In the genomic region with DNA sequence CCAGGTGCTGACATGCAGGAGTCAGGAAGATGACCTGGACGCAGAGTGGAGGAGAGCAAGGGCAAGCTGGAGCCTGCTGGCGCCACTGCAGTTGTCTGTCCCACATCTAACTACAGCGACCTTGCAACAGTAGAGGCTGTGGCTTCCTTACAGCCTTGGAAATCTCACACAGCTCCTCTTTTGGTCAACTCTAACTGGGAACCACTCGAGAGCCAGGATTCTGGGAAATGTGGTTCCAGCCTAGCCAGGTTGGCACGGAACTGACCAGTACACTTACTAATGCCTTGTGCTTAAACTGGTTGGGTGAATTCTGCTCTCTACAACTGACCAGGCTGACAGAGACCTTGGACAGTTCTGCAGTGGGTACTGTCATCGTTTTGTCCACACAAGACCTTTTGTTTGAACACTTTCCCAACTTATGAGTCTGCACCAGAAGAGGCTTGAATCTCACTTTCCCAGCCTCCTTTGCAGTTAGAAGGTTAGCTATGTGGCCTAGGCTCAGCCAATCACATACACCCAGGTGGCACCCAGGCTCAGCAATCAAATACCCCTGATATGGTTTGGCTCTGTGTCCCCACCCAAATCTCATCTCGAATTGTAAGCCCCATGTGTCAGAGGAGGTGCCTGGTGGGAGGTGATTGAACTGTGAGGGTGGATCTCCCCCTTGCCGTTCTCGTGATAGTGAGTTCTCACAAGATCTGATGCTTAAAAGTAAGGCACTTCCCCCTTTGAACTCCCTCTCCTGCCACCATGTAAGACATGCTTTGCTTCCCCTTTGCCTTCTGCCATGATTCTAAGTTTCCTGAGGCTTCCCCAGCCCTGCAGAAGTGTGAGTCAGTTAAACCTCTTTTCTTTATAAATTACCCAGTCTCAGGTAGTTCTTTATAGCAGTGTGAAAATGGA, we compare ENCODE assay signal across 2 cellular contexts.
A peak's percentile ranks its signal among the peaks of the same experiment; 100 is the strongest.
TF ChIP-seq lines count a peak whose summit lies in the region.

No MANE protein-coding gene starts in this region.

TF ChIP-seq in HepG2, 621 proteins besides CTCF, POLR2A, EP300 and RAD21 (continues in another document):
- TF ChIP-seq, protein P1, sequence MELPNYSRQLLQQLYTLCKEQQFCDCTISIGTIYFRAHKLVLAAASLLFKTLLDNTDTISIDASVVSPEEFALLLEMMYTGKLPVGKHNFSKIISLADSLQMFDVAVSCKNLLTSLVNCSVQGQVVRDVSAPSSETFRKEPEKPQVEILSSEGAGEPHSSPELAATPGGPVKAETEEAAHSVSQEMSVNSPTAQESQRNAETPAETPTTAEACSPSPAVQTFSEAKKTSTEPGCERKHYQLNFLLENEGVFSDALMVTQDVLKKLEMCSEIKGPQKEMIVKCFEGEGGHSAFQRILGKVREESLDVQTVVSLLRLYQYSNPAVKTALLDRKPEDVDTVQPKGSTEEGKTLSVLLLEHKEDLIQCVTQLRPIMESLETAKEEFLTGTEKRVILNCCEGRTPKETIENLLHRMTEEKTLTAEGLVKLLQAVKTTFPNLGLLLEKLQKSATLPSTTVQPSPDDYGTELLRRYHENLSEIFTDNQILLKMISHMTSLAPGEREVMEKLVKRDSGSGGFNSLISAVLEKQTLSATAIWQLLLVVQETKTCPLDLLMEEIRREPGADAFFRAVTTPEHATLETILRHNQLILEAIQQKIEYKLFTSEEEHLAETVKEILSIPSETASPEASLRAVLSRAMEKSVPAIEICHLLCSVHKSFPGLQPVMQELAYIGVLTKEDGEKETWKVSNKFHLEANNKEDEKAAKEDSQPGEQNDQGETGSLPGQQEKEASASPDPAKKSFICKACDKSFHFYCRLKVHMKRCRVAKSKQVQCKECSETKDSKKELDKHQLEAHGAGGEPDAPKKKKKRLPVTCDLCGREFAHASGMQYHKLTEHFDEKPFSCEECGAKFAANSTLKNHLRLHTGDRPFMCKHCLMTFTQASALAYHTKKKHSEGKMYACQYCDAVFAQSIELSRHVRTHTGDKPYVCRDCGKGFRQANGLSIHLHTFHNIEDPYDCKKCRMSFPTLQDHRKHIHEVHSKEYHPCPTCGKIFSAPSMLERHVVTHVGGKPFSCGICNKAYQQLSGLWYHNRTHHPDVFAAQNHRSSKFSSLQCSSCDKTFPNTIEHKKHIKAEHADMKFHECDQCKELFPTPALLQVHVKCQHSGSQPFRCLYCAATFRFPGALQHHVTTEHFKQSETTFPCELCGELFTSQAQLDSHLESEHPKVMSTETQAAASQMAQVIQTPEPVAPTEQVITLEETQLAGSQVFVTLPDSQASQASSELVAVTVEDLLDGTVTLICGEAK (IDR thresholded peaks at IDR 0.05) = no peak
- TF ChIP-seq, protein P1 (CRISPR knock-in tag; IDR thresholded peaks at IDR 0.05) = no peak
- TF ChIP-seq, protein P2, sequence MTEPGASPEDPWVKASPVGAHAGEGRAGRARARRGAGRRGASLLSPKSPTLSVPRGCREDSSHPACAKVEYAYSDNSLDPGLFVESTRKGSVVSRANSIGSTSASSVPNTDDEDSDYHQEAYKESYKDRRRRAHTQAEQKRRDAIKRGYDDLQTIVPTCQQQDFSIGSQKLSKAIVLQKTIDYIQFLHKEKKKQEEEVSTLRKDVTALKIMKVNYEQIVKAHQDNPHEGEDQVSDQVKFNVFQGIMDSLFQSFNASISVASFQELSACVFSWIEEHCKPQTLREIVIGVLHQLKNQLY (CRISPR knock-in tag; IDR thresholded peaks at IDR 0.05) = no peak
- TF ChIP-seq ZNF780A (CRISPR knock-in tag; IDR thresholded peaks at IDR 0.05) = no peak
- no peak for TF ChIP-seq FOXO1 (CRISPR knock-in tag; IDR thresholded peaks at IDR 0.05)
- TF ChIP-seq ZNF367 (CRISPR knock-in tag; IDR thresholded peaks at IDR 0.05; ENCODE audit: borderline replicate concordance) = no peak
- no peak for TF ChIP-seq JARID2 (CRISPR knock-in tag; IDR thresholded peaks at IDR 0.05; ENCODE audit: insufficient replicate concordance)
- no peak for TF ChIP-seq HOXA9 (CRISPR knock-in tag; IDR thresholded peaks at IDR 0.05; ENCODE audit: borderline replicate concordance)
- no peak for TF ChIP-seq RBM22 (optimal IDR thresholded peaks at IDR 0.05; ENCODE audit: low read length)
- TF ChIP-seq ELF1 (CRISPR knock-in tag; IDR thresholded peaks at IDR 0.05) = 0 out of 2 replicates have a peak, but pooled peaks have one; percentile 36
- TF ChIP-seq HIVEP1 (CRISPR knock-in tag; IDR thresholded peaks at IDR 0.05) = no peak
- TF ChIP-seq ZNF616 (CRISPR knock-in tag; IDR thresholded peaks at IDR 0.05; ENCODE audit: low read depth) = no peak
- TF ChIP-seq HDAC1 (CRISPR knock-in tag; IDR thresholded peaks at IDR 0.05) = peak; percentile 58; the same call in 1 of the 2 replicates
- TF ChIP-seq MAFK (conservative IDR thresholded peaks at IDR 0.05 in 1 of 2, IDR thresholded peaks at IDR 0.05 in 1 of 2; ENCODE audit: low read length in 2 of 2) = no peak

TF ChIP-seq in H1, 55 proteins besides CTCF, POLR2A, EP300 and RAD21:
- TF ChIP-seq SIN3A (conservative IDR thresholded peaks at IDR 0.05 in 1 of 2, IDR thresholded peaks at IDR 0.05 in 1 of 2; ENCODE audit: low read depth in 1 of 2, low read length in 2 of 2) (no peak), CHD2 (IDR thresholded peaks at IDR 0.05; ENCODE audit: low read length) (no peak), HDAC6 (IDR thresholded peaks at IDR 0.05; ENCODE audit: low read depth, low read length) (no peak)
